ENCODE assay signal across 14 cellular contexts in genomic region chr3:51680196-51680595, GRCh38. TPM values are rescaled to one million over a fixed set of nuclear protein-coding genes. Genes with fewer than 3 reads are reported as not detected.
A peak's percentile ranks its signal among the peaks of the same experiment; 100 is the strongest.
DNase-seq lines count a peak whose midpoint lies in the region; ATAC-seq and TF ChIP-seq lines count a peak whose summit lies in the region.
"Had no signal": no experiment of that assay in that cellular context is flagged by ENCODE, and none has a peak within 500 bp of the region (broad histone marks: within the 10 kb centered on the region; RNA-seq: fewer than 3 reads in every experiment).

No MANE protein-coding gene starts in this region.

- H3K4me3 Mint-ChIP-seq in activated T-cell treated with anti-CD3 and anti-CD28 coated beads, Interleukin-2, amount 50 U/mL, for 24 hours = no peak overlapping the region
- no peak overlapping the region for H3K4me3 Mint-ChIP-seq in activated T-cell treated with anti-CD3 and anti-CD28 coated beads, Interleukin-2, amount 50 U/mL, for 4 hours
- no peak overlapping the region for H3K4me3 Mint-ChIP-seq in stimulated activated effector memory CD8-positive, alpha-beta T cell treated with anti-CD3 and anti-CD28 coated beads, Interleukin-12 subunit alpha, Interleukin-12 subunit beta, amount 100 ng/mL, for 72 hours

- CTCF ChIA-PET in RWPE1 (lab: Yijun Ruan, JAX) = no interaction called here

- H3K27ac ChIP-seq in RWPE1 (peak overlapping the region; percentile 82), epithelial cell of prostate (peak overlapping the region; percentile 86)
- H3K27ac ChIP-seq: sigmoid colon had no signal

- no peaks in the 10 kb centered on the region for H3K27me3 Mint-ChIP-seq in activated T-cell treated with anti-CD3 and anti-CD28 coated beads, Interleukin-2, amount 50 U/mL, for 24 hours
- no peaks in the 10 kb centered on the region for H3K27me3 Mint-ChIP-seq in activated T-cell treated with anti-CD3 and anti-CD28 coated beads, Interleukin-2, amount 50 U/mL, for 4 hours (ENCODE audit: low read depth)

- peaks cover 91% of the 10 kb centered on the region for H3K4me1 Mint-ChIP-seq in activated T-cell treated with anti-CD3 and anti-CD28 coated beads, Interleukin-2, amount 50 U/mL, for 24 hours (ENCODE audit: low read depth)
- H3K4me1 Mint-ChIP-seq in activated T-cell treated with anti-CD3 and anti-CD28 coated beads, Interleukin-2, amount 50 U/mL, for 4 hours (ENCODE audit: low read depth) = peaks cover 94% of the 10 kb centered on the region
- H3K4me1 Mint-ChIP-seq in stimulated activated effector memory CD8-positive, alpha-beta T cell treated with anti-CD3 and anti-CD28 coated beads, Interleukin-12 subunit alpha, Interleukin-12 subunit beta, amount 100 ng/mL, for 72 hours = peaks cover 90% of the 10 kb centered on the region

- ATAC-seq in activated T-cell treated with anti-CD3 and anti-CD28 coated beads, Interleukin-2, amount 50 U/mL, for 4 hours = no peak
- ATAC-seq in stimulated activated effector memory CD8-positive, alpha-beta T cell treated with anti-CD3 and anti-CD28 coated beads, Interleukin-12 subunit alpha, Interleukin-12 subunit beta, amount 100 ng/mL, for 72 hours = no peak
- ATAC-seq in HG02970 (IDR thresholded peaks at IDR 0.05; ENCODE audit: low FRiP score, unreplicated experiment) = no peak
- ATAC-seq in GM18502 (IDR thresholded peaks at IDR 0.05; ENCODE audit: poor library complexity, unreplicated experiment) = no peak

- no peak for TF ChIP-seq CTCF in RWPE1 (conservative IDR thresholded peaks at IDR 0.05; ENCODE audit: low read depth)

- POLR2A ChIA-PET in RWPE1 (lab: Yijun Ruan, JAX; ENCODE audit: low non-redundant PET) = no interaction called here

- no peak for DNase-seq in activated T-cell treated with anti-CD3 and anti-CD28 coated beads, Interleukin-2, amount 50 U/mL, for 24 hours
- no peak for DNase-seq in activated T-cell treated with anti-CD3 and anti-CD28 coated beads, Interleukin-2, amount 50 U/mL, for 4 hours
- DNase-seq in RWPE1 (ENCODE audit: low spot score) = no peak
- DNase-seq in epithelial cell of prostate (ENCODE audit: low read depth, low spot score) = no peak
- DNase-seq in stimulated activated effector memory CD8-positive, alpha-beta T cell treated with anti-CD3 and anti-CD28 coated beads, Interleukin-12 subunit alpha, Interleukin-12 subunit beta, amount 100 ng/mL, for 72 hours (ENCODE audit: low spot score in 2 of 2) = no peak
- no peak for DNase-seq in NOMO-1 treated with DMSO at 0.1 percent for 48 hours (lab: John Stamatoyannopoulos, UW; ENCODE audit: unreplicated experiment)
- DNase-seq: ACHN, KBM-7, NCI-H1417, sigmoid colon, SW 1271 had no signal

- peaks cover 69% of the 10 kb centered on the region for H3K36me3 Mint-ChIP-seq in activated T-cell treated with anti-CD3 and anti-CD28 coated beads, Interleukin-2, amount 50 U/mL, for 24 hours (ENCODE audit: low read depth)
- H3K36me3 Mint-ChIP-seq in activated T-cell treated with anti-CD3 and anti-CD28 coated beads, Interleukin-2, amount 50 U/mL, for 4 hours (ENCODE audit: insufficient read depth) = peaks cover 17% of the 10 kb centered on the region
- H3K36me3 Mint-ChIP-seq in stimulated activated effector memory CD8-positive, alpha-beta T cell treated with anti-CD3 and anti-CD28 coated beads, Interleukin-12 subunit alpha, Interleukin-12 subunit beta, amount 100 ng/mL, for 72 hours = peaks cover 37% of the 10 kb centered on the region

- H3K9me3 Mint-ChIP-seq in activated T-cell treated with anti-CD3 and anti-CD28 coated beads, Interleukin-2, amount 50 U/mL, for 24 hours = no peaks in the 10 kb centered on the region
- H3K9me3 Mint-ChIP-seq in activated T-cell treated with anti-CD3 and anti-CD28 coated beads, Interleukin-2, amount 50 U/mL, for 4 hours = no peaks in the 10 kb centered on the region
- no peaks in the 10 kb centered on the region for H3K9me3 Mint-ChIP-seq in stimulated activated effector memory CD8-positive, alpha-beta T cell treated with anti-CD3 and anti-CD28 coated beads, Interleukin-12 subunit alpha, Interleukin-12 subunit beta, amount 100 ng/mL, for 72 hours

- H3K27ac Mint-ChIP-seq in activated T-cell treated with anti-CD3 and anti-CD28 coated beads, Interleukin-2, amount 50 U/mL, for 24 hours = peak overlapping the region; percentile 26
- peak overlapping the region; percentile 93 for H3K27ac Mint-ChIP-seq in stimulated activated effector memory CD8-positive, alpha-beta T cell treated with anti-CD3 and anti-CD28 coated beads, Interleukin-12 subunit alpha, Interleukin-12 subunit beta, amount 100 ng/mL, for 72 hours

RNA-seq across cellular contexts. Expression of gene TEX264, which starts 9.1 kb away (rescaled TPM):
- 10 to 100 TPM; 37.8 to 42.5 (median 38.9) TPM for total RNA-seq in activated T-cell treated with anti-CD3 and anti-CD28 coated beads, Interleukin-2, amount 50 U/mL, for 4 hours

RNA-seq across cellular contexts. Expression of gene GRM2, which starts 26.7 kb away (rescaled TPM):
- 1 to 10 TPM in 2 of 3 donors, under 1 TPM in 1; 0.84 to 1.2 (median 1.0) TPM for total RNA-seq in activated T-cell treated with anti-CD3 and anti-CD28 coated beads, Interleukin-2, amount 50 U/mL, for 4 hours
- total RNA-seq: epithelial cell of proximal tubule had no signal
